In the genomic region with DNA sequence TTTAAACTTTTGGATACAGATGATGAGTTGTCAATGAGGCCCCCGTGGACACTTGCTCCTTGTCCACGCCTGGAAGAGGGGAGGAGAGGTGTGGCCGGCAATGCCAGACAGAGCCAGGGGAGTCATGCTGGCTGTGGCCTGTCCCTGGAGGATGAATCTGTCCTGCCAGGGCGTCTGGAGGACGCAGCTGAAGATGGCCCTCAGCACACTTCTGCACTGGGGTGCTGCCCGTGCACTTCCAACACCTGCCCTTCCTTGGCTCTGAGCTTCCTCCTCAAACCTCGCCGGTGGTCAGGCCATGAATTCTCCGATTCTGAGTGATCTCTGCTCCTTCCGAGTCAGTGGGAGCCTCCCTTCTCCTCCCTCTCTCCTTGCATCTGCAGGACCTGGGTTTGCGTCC, we compare ENCODE assay signal across 1 cellular context.
TF ChIP-seq lines count a peak whose summit lies in the region.

No MANE protein-coding gene starts in this region.

TF ChIP-seq in IMR-90, 13 proteins besides CTCF, POLR2A, EP300 and RAD21 (continued from another document):
- TF ChIP-seq, protein P1, sequence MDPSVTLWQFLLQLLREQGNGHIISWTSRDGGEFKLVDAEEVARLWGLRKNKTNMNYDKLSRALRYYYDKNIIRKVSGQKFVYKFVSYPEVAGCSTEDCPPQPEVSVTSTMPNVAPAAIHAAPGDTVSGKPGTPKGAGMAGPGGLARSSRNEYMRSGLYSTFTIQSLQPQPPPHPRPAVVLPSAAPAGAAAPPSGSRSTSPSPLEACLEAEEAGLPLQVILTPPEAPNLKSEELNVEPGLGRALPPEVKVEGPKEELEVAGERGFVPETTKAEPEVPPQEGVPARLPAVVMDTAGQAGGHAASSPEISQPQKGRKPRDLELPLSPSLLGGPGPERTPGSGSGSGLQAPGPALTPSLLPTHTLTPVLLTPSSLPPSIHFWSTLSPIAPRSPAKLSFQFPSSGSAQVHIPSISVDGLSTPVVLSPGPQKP (IDR thresholded peaks at IDR 0.05; ENCODE audit: borderline replicate concordance, low read depth, low read length) = no peak
- TF ChIP-seq BHLHE40 (IDR thresholded peaks at IDR 0.05; ENCODE audit: low read depth, low read length) (no peak), FOS (IDR thresholded peaks at IDR 0.05; ENCODE audit: low read depth, low read length) (no peak), RCOR1 (IDR thresholded peaks at IDR 0.05; ENCODE audit: insufficient replicate concordance, low read length) (no peak), MAFK (IDR thresholded peaks at IDR 0.05; ENCODE audit: low read depth, low read length) (no peak), NFE2L2 (IDR thresholded peaks at IDR 0.05; ENCODE audit: low read depth, low read length) (no peak), MAZ (IDR thresholded peaks at IDR 0.05; ENCODE audit: borderline replicate concordance, low read depth, low read length) (no peak), CEBPB (IDR thresholded peaks at IDR 0.05; ENCODE audit: low read depth, low read length) (no peak), USF2 (IDR thresholded peaks at IDR 0.05; ENCODE audit: low read depth, low read length) (no peak), CHD1 (IDR thresholded peaks at IDR 0.05; ENCODE audit: low read depth, low read length) (no peak), SMC3 (IDR thresholded peaks at IDR 0.05; ENCODE audit: low read depth, low read length) (no peak), MXI1 (IDR thresholded peaks at IDR 0.05; ENCODE audit: borderline replicate concordance, low read depth, low read length) (no peak)
TF ChIP-seq in IMR-90: peak in this region for 0.
